1 cellular context compared by ENCODE assay signal in genomic region chr10:73743327-73743904, GRCh38.
A peak's percentile ranks its signal among the peaks of the same experiment; 100 is the strongest.
TF ChIP-seq lines count a peak whose summit lies in the region.

No MANE protein-coding gene starts in this region.

TF ChIP-seq in A549, 52 proteins besides CTCF, POLR2A, EP300 and RAD21 (continued from another document):
- no peak for TF ChIP-seq REST (IDR thresholded peaks at IDR 0.05)
- TF ChIP-seq MAZ (IDR thresholded peaks at IDR 0.05; ENCODE audit: borderline replicate concordance, low read depth, low read length): no peak
- TF ChIP-seq NPAS2 (CRISPR knock-in tag; IDR thresholded peaks at IDR 0.05; ENCODE audit: borderline replicate concordance): 0 out of 2 replicates have a peak, but pooled peaks have one; percentile 19
- no peak for TF ChIP-seq SMC3 (IDR thresholded peaks at IDR 0.05)
- no peak for TF ChIP-seq EHMT2 (IDR thresholded peaks at IDR 0.05; ENCODE audit: low read depth)
- no peak for TF ChIP-seq NFE2L2 (conservative IDR thresholded peaks at IDR 0.05; ENCODE audit: low read length)
- TF ChIP-seq CEBPB (IDR thresholded peaks at IDR 0.05): no peak
- peak; percentile 97 for TF ChIP-seq ZNF302 (CRISPR knock-in tag; IDR thresholded peaks at IDR 0.05)
- TF ChIP-seq BCL3 (IDR thresholded peaks at IDR 0.05): no peak
- no peak for TF ChIP-seq JUNB (IDR thresholded peaks at IDR 0.05)
- TF ChIP-seq TP53 (CRISPR knock-in tag; IDR thresholded peaks at IDR 0.05): peak; percentile 63; the same call in 1 of the 2 replicates
- TF ChIP-seq GATA3 (IDR thresholded peaks at IDR 0.05; ENCODE audit: borderline replicate concordance): no peak
- no peak for TF ChIP-seq SREBF2 (IDR thresholded peaks at IDR 0.05)
- TF ChIP-seq ZC3H11A (IDR thresholded peaks at IDR 0.05): no peak
- TF ChIP-seq HES2 (IDR thresholded peaks at IDR 0.05): no peak
- no peak for TF ChIP-seq NR3C1 (IDR thresholded peaks at IDR 0.05)
- no peak for TF ChIP-seq USF2 (IDR thresholded peaks at IDR 0.05)
- no peak for TF ChIP-seq CHD4 (IDR thresholded peaks at IDR 0.05; ENCODE audit: borderline replicate concordance)
- peak; percentile 95 for TF ChIP-seq ZSCAN20 (CRISPR knock-in tag; IDR thresholded peaks at IDR 0.05)
- TF ChIP-seq BHLHE40 (IDR thresholded peaks at IDR 0.05; ENCODE audit: low read depth, low read length): no peak
- TF ChIP-seq HMGXB4 (CRISPR knock-in tag; IDR thresholded peaks at IDR 0.05; ENCODE audit: borderline replicate concordance): no peak; the same call in 1 of the 2 replicates
- TF ChIP-seq CHD2 (IDR thresholded peaks at IDR 0.05; ENCODE audit: low read length, partially characterized antibody): no peak
- no peak for TF ChIP-seq E2F6 (IDR thresholded peaks at IDR 0.05; ENCODE audit: borderline replicate concordance, low read depth)
- TF ChIP-seq JUN (IDR thresholded peaks at IDR 0.05): no peak
- 0 out of 2 replicates have a peak, but pooled peaks have one; percentile 1 for TF ChIP-seq ESRRA (IDR thresholded peaks at IDR 0.05; ENCODE audit: borderline replicate concordance, low read length)
- TF ChIP-seq CBX2 (IDR thresholded peaks at IDR 0.05; ENCODE audit: borderline replicate concordance, low read depth): no peak
- TF ChIP-seq ATOH8 (CRISPR knock-in tag; IDR thresholded peaks at IDR 0.05; ENCODE audit: low read depth): peak; percentile 98
- TF ChIP-seq TFCP2L1 (CRISPR knock-in tag; IDR thresholded peaks at IDR 0.05): peak; percentile 78; the same call in 1 of the 2 replicates
- TF ChIP-seq MYC (IDR thresholded peaks at IDR 0.05; ENCODE audit: borderline replicate concordance, low read length): no peak
- no peak for TF ChIP-seq RFX5 (IDR thresholded peaks at IDR 0.05)
- TF ChIP-seq HDAC2 (IDR thresholded peaks at IDR 0.05): no peak
- peak; percentile 82 for TF ChIP-seq RARB (CRISPR knock-in tag; IDR thresholded peaks at IDR 0.05)
- no peak for TF ChIP-seq KDM5A (IDR thresholded peaks at IDR 0.05)
- TF ChIP-seq POLR2AphosphoS2 (conservative IDR thresholded peaks at IDR 0.05; ENCODE audit: low read length): no peak
- TF ChIP-seq CBX8 (IDR thresholded peaks at IDR 0.05): no peak
- no peak for TF ChIP-seq KDM1A (IDR thresholded peaks at IDR 0.05; ENCODE audit: low read depth)
- peak; percentile 98 for TF ChIP-seq EHF (CRISPR knock-in tag; IDR thresholded peaks at IDR 0.05)
- TF ChIP-seq MAX (IDR thresholded peaks at IDR 0.05): no peak
